In the genomic region with DNA sequence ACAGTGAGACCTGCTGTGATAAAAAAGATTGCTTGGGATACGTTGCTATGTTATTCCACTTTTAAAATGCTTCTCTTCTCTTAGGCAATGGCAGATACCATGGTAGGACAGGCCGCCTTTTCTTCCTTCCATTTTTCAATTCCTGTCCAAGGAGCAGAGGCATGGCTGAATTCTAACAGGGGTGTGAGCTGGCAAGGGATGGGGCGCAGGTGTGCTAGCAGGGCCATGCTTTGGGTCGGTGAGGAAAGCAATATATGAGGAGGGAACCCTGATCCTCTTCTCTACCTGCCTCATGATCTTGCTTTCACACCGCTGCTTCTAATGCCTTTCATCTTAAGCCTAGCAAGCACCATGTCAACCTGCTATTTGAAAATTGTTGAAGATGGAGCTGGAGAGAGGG, we compare ENCODE assay signal across 34 cellular contexts.
"Had no signal": no experiment of that assay in that cellular context is flagged by ENCODE, and none has a peak within 500 bp of the region (broad histone marks: within the 10 kb centered on the region; RNA-seq: fewer than 3 reads in every experiment).

No MANE protein-coding gene starts in this region.

- H3K27ac ChIP-seq: KMS-11 had no signal

- H3K36me3 ChIP-seq: MG63 had no signal

- H3K27me3 ChIP-seq: MG63 had no signal

- DNase-seq: Karpas-422, Kasumi-1, MG63, MM.1S, MV-4-11, NCI-H1048, NCI-H1092, NCI-H1092 treated with DMSO at 0.1 percent for 48 hours, NCI-H1105, NCI-H1105 treated with DMSO at 0.1 percent for 48 hours, NCI-H1417, NCI-H1417 treated with DMSO at 0.1 percent for 48 hours, NCI-H1436, NCI-H1436 treated with DMSO at 0.1 percent for 48 hours, NCI-H146, NCI-H1694, NCI-H1694 treated with DMSO at 0.1 percent for 48 hours, NCI-H187, NCI-H187 treated with DMSO at 0.1 percent for 48 hours, NCI-H1930, NCI-H2029, NCI-H2029 treated with DMSO at 0.1 percent for 48 hours, NCI-H2081, NCI-H2081 treated with DMSO at 0.1 percent for 48 hours, NCI-H2107, NCI-H2171, NCI-H2171 treated with DMSO at 0.1 percent for 48 hours, NCI-H2227 treated with DMSO at 0.1 percent for 48 hours, NCI-H226, NCI-H345, NCI-H446, NCI-H446 treated with DMSO at 0.1 percent for 48 hours, NCI-H510A had no signal

- H3K4me3 ChIP-seq: MG63 had no signal
